In genomic region chr5:177269976-177270375, GRCh38 we compare ENCODE assay signal across 20 cellular contexts.
"Had no signal": no experiment of that assay in that cellular context is flagged by ENCODE, and none has a peak within 500 bp of the region (broad histone marks: within the 10 kb centered on the region; RNA-seq: fewer than 3 reads in every experiment).

No MANE protein-coding gene starts in this region.

- DNase-seq: activated B cell treated with CpG ODN at 0.5 μM for 24 hours; activated CD4-positive, alpha-beta T cell treated with anti-CD3 and anti-CD28 coated beads for 36 hours; activated CD4-positive, alpha-beta T cell treated with anti-CD3 and anti-CD28 coated beads, Interleukin-2, amount 50 U/mL, for 4 hours; activated effector memory CD4-positive, alpha-beta T cell treated with anti-CD3 and anti-CD28 coated beads, Interleukin-2, amount 50 U/mL, for 16 hours; activated naive CD4-positive, alpha-beta T cell treated with anti-CD3 and anti-CD28 coated beads, Interleukin-2, amount 50 U/mL, for 16 hours; activated naive CD8-positive, alpha-beta T cell treated with anti-CD3 and anti-CD28 coated beads, Interleukin-2, amount 50 U/mL, for 24 hours; effector memory CD4-positive, alpha-beta T cell; naive thymus-derived CD8-positive, alpha-beta T cell; spleen; stimulated activated CD4-positive, alpha-beta T cell treated with anti-CD3 and anti-CD28 coated beads, Interleukin-4, amount 100 ng/mL, for 1 hour; stimulated activated naive CD4-positive, alpha-beta T cell treated with Interleukin-2 at 50 U/mL for 16 hours; T-cell; T1000; upper lobe of right lung had no signal

- H3K27ac Mint-ChIP-seq: activated B cell treated with CpG ODN at 0.5 μM for 24 hours; activated CD4-positive, alpha-beta T cell treated with anti-CD3 and anti-CD28 coated beads for 36 hours; T-cell had no signal

- H3K27ac ChIP-seq: spleen, thoracic aorta, upper lobe of right lung had no signal

- H3K27me3 Mint-ChIP-seq: activated B cell treated with CpG ODN at 0.5 μM for 24 hours; activated CD4-positive, alpha-beta T cell treated with anti-CD3 and anti-CD28 coated beads for 36 hours; activated naive CD8-positive, alpha-beta T cell treated with anti-CD3 and anti-CD28 coated beads, Interleukin-2, amount 50 U/mL, for 24 hours; central memory CD8-positive, alpha-beta T cell; naive thymus-derived CD8-positive, alpha-beta T cell; progenitor cell of endocrine pancreas; T-cell had no signal

- H3K27me3 ChIP-seq: spleen, upper lobe of right lung had no signal

- H3K4me3 ChIP-seq: lung, spleen, thoracic aorta, upper lobe of right lung had no signal

- H3K4me3 Mint-ChIP-seq: activated B cell treated with CpG ODN at 0.5 μM for 24 hours; activated CD4-positive, alpha-beta T cell treated with anti-CD3 and anti-CD28 coated beads for 36 hours; activated naive CD8-positive, alpha-beta T cell treated with anti-CD3 and anti-CD28 coated beads, Interleukin-2, amount 50 U/mL, for 24 hours; central memory CD8-positive, alpha-beta T cell; mesothelial cell of epicardium; naive thymus-derived CD8-positive, alpha-beta T cell; T-cell had no signal

- ATAC-seq: activated CD4-positive, alpha-beta T cell treated with anti-CD3 and anti-CD28 coated beads for 36 hours; activated naive CD8-positive, alpha-beta T cell treated with anti-CD3 and anti-CD28 coated beads, Interleukin-2, amount 50 U/mL, for 24 hours; left lobe of liver; naive thymus-derived CD8-positive, alpha-beta T cell; T-cell; upper lobe of right lung had no signal

- H3K4me1 Mint-ChIP-seq: activated B cell treated with CpG ODN at 0.5 μM for 24 hours; activated CD4-positive, alpha-beta T cell treated with anti-CD3 and anti-CD28 coated beads for 36 hours; activated naive CD8-positive, alpha-beta T cell treated with anti-CD3 and anti-CD28 coated beads, Interleukin-2, amount 50 U/mL, for 24 hours; mesothelial cell of epicardium had no signal

- H3K4me1 ChIP-seq: spleen had no signal

- H3K9me3 ChIP-seq: spleen, thoracic aorta, upper lobe of right lung had no signal
